8 cellular contexts compared by ENCODE assay signal in the genomic region with DNA sequence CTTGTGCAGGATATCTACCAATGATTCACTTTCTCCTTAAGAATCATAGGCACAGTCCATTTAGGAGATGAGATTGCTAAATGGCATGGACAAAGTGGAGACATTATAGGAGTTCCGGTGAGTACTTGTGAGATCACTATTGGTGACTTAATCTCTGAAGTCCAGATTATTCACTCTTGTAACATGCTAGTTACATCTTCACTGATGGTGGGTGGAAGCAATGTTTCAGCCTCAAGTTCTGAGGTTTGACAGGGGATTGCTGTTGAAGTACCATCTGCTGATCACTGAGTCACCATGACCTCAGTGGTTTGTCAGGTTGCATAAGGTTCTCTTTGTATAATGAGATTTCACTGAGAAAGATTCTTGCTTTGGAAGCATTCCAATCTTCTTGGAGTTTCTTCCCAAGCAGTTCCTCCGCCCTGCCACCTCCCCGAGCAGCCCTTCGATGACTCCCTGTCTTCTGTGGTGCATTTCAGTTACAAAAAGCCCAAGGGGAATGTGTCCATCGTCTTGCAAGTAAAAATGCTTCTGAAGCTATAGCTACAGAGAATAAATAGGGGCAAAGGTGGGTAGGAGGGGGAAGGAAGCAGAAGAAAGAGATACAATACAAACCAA.
A peak's percentile ranks its signal among the peaks of the same experiment; 100 is the strongest.
DNase-seq lines count a peak whose midpoint lies in the region; ATAC-seq and TF ChIP-seq lines count a peak whose summit lies in the region.
"Not testable (repeated sequence)": the region's sequence is repeated elsewhere in the genome, so short reads cannot be mapped to it uniquely, and the experiment has no call there.

No MANE protein-coding gene starts in this region.

- POLR2A ChIA-PET in AG04450 (lab: Yijun Ruan, JAX); PC-9 (lab: Charles Lee; ENCODE audit: unreplicated experiment); activated CD4-positive, alpha-beta T cell treated with anti-CD3 and anti-CD28 coated beads for 36 hours (lab: Charles Lee): not testable (repeated sequence)

- TF ChIP-seq CTCF in AG04450 (IDR thresholded peaks at IDR 0.05; ENCODE audit: low read depth, low read length); PC-9 (conservative IDR thresholded peaks at IDR 0.05); brain microvascular endothelial cell (IDR thresholded peaks at IDR 0.05; ENCODE audit: low read depth, low read length, missing control alignments); heart left ventricle (IDR thresholded peaks at IDR 0.05); mucosa of descending colon (IDR thresholded peaks at IDR 0.05): not testable (repeated sequence)

- not testable (repeated sequence) for H4K20me1 ChIP-seq in PC-9 (ENCODE audit: insufficient read depth)

- WGBS in heart left ventricle, 4 donors, result 70 to 80% (median 74%) methylated on average over 4 to 5 of the region's 5 CpGs

- peak overlapping the region; percentile 52 for H3K27ac ChIP-seq in AG04450 (ENCODE audit: low read depth, low read length)
- peak overlapping the region; percentile 79 for H3K27ac ChIP-seq in PC-9
- not testable (repeated sequence) for H3K27ac ChIP-seq in brain microvascular endothelial cell, heart left ventricle

- ATAC-seq in activated CD4-positive, alpha-beta T cell treated with anti-CD3 and anti-CD28 coated beads for 36 hours, result peak; percentile 89
- ATAC-seq in heart left ventricle (peak in 3 of 4 donors; percentile 21 to 74 (median 53)), mucosa of descending colon (peak; percentile 31)
- ATAC-seq in stimulated activated effector memory CD8-positive, alpha-beta T cell treated with anti-CD3 and anti-CD28 coated beads, Interleukin-12 subunit alpha, Interleukin-12 subunit beta, amount 100 ng/mL, for 72 hours, result peak; percentile 93

- not testable (repeated sequence) for H3K36me3 Mint-ChIP-seq in activated CD4-positive, alpha-beta T cell treated with anti-CD3 and anti-CD28 coated beads for 36 hours (ENCODE audit: low read depth); stimulated activated effector memory CD8-positive, alpha-beta T cell treated with anti-CD3 and anti-CD28 coated beads, Interleukin-12 subunit alpha, Interleukin-12 subunit beta, amount 100 ng/mL, for 72 hours

- not testable (repeated sequence) for H3K9me3 ChIP-seq in AG04450 (ENCODE audit: control insufficient read depth, insufficient read depth, low read length); PC-9 (ENCODE audit: insufficient read depth, low read depth); heart left ventricle; mucosa of descending colon

- not testable (repeated sequence) for H3K4me3 Mint-ChIP-seq in activated CD4-positive, alpha-beta T cell treated with anti-CD3 and anti-CD28 coated beads for 36 hours; stimulated activated effector memory CD8-positive, alpha-beta T cell treated with anti-CD3 and anti-CD28 coated beads, Interleukin-12 subunit alpha, Interleukin-12 subunit beta, amount 100 ng/mL, for 72 hours

- H3K9me3 Mint-ChIP-seq in activated CD4-positive, alpha-beta T cell treated with anti-CD3 and anti-CD28 coated beads for 36 hours (ENCODE audit: low read depth); stimulated activated effector memory CD8-positive, alpha-beta T cell treated with anti-CD3 and anti-CD28 coated beads, Interleukin-12 subunit alpha, Interleukin-12 subunit beta, amount 100 ng/mL, for 72 hours: not testable (repeated sequence)

- in situ Hi-C loops in brain microvascular endothelial cell (cut with HindIII; ENCODE audit: low pct_ligation_motif_present, low sequenced_read_pairs), result not testable (repeated sequence)

- H3K36me3 ChIP-seq in PC-9 (ENCODE audit: low read depth); brain microvascular endothelial cell (replicated peaks); mucosa of descending colon (ENCODE audit: low read depth): not testable (repeated sequence)
- H3K36me3 ChIP-seq in heart left ventricle, result peaks cover 0 to 17% (median 0%) of the 10 kb centered on the region in 9 donors

- H3K9me2 ChIP-seq in PC-9 (ENCODE audit: insufficient read depth), result not testable (repeated sequence)

- intact Hi-C loops in PC-9 (cut with micrococcal nuclease; ENCODE audit: unreplicated experiment); activated CD4-positive, alpha-beta T cell treated with anti-CD3 and anti-CD28 coated beads for 36 hours (cut with DNase I, micrococcal nuclease); heart left ventricle (cut with DNase I); mucosa of descending colon (cut with DNase I, micrococcal nuclease): not testable (repeated sequence)

- not testable (repeated sequence) for H2AFZ ChIP-seq in PC-9

- CTCF ChIA-PET in AG04450 (lab: Charles Lee); PC-9 (lab: Charles Lee); activated CD4-positive, alpha-beta T cell treated with anti-CD3 and anti-CD28 coated beads for 36 hours (lab: Charles Lee): not testable (repeated sequence)

- H3K4me3 ChIP-seq in AG04450 (ENCODE audit: low read depth, low read length); PC-9; brain microvascular endothelial cell (ENCODE audit: low read depth, low read length); heart left ventricle; mucosa of descending colon: not testable (repeated sequence)

- not testable (repeated sequence) for H3K27me3 Mint-ChIP-seq in activated CD4-positive, alpha-beta T cell treated with anti-CD3 and anti-CD28 coated beads for 36 hours

- H3K4me2 ChIP-seq in PC-9, result peak overlapping the region; percentile 38

- TSS peak; percentile 37 for BruUV-seq in PC-9 (replicated peaks; lab: Mats Ljungman, UMichigan)

- H3K27ac Mint-ChIP-seq in activated CD4-positive, alpha-beta T cell treated with anti-CD3 and anti-CD28 coated beads for 36 hours; stimulated activated effector memory CD8-positive, alpha-beta T cell treated with anti-CD3 and anti-CD28 coated beads, Interleukin-12 subunit alpha, Interleukin-12 subunit beta, amount 100 ng/mL, for 72 hours: not testable (repeated sequence)

- not testable (repeated sequence) for H3K27me3 ChIP-seq in AG04450 (ENCODE audit: control insufficient read depth, insufficient read depth, low read length); PC-9 (ENCODE audit: insufficient read depth, low read depth); brain microvascular endothelial cell (replicated peaks); heart left ventricle

- TF ChIP-seq POLR2A in heart left ventricle (IDR thresholded peaks at IDR 0.05), result not testable (repeated sequence)

- not testable (repeated sequence) for H3K79me2 ChIP-seq in PC-9 (ENCODE audit: low read depth)

- not testable (repeated sequence) for DNase-seq in AG04450 (ENCODE audit: low read depth, low spot score); activated CD4-positive, alpha-beta T cell treated with anti-CD3 and anti-CD28 coated beads for 36 hours; mucosa of descending colon
- DNase-seq in PC-9, result peak in 1 of 2 experiments; percentile 45
- DNase-seq in activated T-cell treated with anti-CD3 and anti-CD28 coated beads, Interleukin-2, amount 50 U/mL, for 48 hours, result peak; percentile 41
- DNase-seq in brain microvascular endothelial cell, result peak; percentile 78
- DNase-seq in heart left ventricle, result peak in 1 of 5 donors; percentile 22
- DNase-seq in stimulated activated effector memory CD8-positive, alpha-beta T cell treated with anti-CD3 and anti-CD28 coated beads, Interleukin-12 subunit alpha, Interleukin-12 subunit beta, amount 100 ng/mL, for 72 hours (ENCODE audit: low spot score in 2 of 2), result peak in 1 of 2 donors; percentile 60

- not testable (repeated sequence) for H3K4me1 Mint-ChIP-seq in activated CD4-positive, alpha-beta T cell treated with anti-CD3 and anti-CD28 coated beads for 36 hours; stimulated activated effector memory CD8-positive, alpha-beta T cell treated with anti-CD3 and anti-CD28 coated beads, Interleukin-12 subunit alpha, Interleukin-12 subunit beta, amount 100 ng/mL, for 72 hours

- peaks cover 15% of the 10 kb centered on the region for H3K4me1 ChIP-seq in PC-9 (replicated peaks; ENCODE audit: insufficient read depth)
- not testable (repeated sequence) for H3K4me1 ChIP-seq in heart left ventricle; mucosa of descending colon (ENCODE audit: low read depth)

- not testable (repeated sequence) for H3F3A ChIP-seq in PC-9 (ENCODE audit: insufficient read depth, low read depth)

Comparison
In these comparisons a context has a peak if more than half of its experiments do, and no peak if none do; other contexts are left out.
1. ATAC-seq: peak in every context shown above with its lines; median percentile 93 in stimulated activated effector memory CD8-positive, alpha-beta T cell treated with anti-CD3 and anti-CD28 coated beads, Interleukin-12 subunit alpha, Interleukin-12 subunit beta, amount 100 ng/mL, for 72 hours; 89 in activated CD4-positive, alpha-beta T cell treated with anti-CD3 and anti-CD28 coated beads for 36 hours; 53 in heart left ventricle; 31 in mucosa of descending colon.